ENCODE assay signal across 11 cellular contexts in the genomic region with DNA sequence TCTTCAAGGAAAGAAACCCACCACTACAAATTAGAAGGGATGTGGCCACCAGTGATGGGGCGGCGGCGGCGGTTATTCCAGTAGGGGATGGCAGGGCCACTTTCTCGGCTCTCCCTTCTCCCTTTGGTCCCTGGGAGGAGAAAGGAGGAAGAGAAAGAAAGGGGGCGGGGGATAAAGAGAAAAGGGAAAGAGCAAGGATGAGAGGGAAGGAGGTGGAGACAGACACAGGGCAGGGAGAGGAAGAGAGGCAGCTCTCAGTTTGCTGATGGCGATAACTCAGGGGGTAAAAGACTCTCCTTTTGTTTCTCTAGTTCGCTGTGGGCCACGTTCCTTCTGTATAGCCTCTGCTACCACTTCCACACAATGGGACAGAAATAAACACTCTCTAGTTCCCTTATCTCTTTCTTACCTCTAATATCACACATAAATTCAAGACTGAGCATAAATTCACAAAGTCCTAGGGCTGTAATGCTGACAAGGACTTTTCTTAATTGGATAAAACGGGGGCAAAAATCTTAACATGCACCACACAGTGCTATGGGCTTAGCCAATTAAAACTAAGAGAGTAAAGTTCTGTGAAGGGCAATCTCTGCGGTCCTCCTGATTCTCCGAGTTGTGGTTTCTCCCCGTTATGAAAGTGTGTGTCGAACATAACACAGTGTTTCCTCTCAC.
"Had no signal": no experiment of that assay in that cellular context is flagged by ENCODE, and none has a peak within 500 bp of the region (broad histone marks: within the 10 kb centered on the region; RNA-seq: fewer than 3 reads in every experiment).

No MANE protein-coding gene starts in this region.

- H3K27me3 Mint-ChIP-seq: activated CD4-positive, alpha-beta memory T cell treated with anti-CD3 and anti-CD28 coated beads, Interleukin-2, amount 10 ng/mL, durations not matched to agents 7 days and 5 days; activated naive CD4-positive, alpha-beta T cell treated with anti-CD3 and anti-CD28 coated beads, Interleukin-2, amount 50 U/mL, for 24 hours; activated T-cell treated with anti-CD3 and anti-CD28 coated beads, Interleukin-2, amount 50 U/mL, for 24 hours; naive B cell had no signal

- ATAC-seq: heart left ventricle, left colon, lower lobe of right lung had no signal

- H3K9me3 Mint-ChIP-seq: activated CD4-positive, alpha-beta memory T cell treated with anti-CD3 and anti-CD28 coated beads, Interleukin-2, amount 10 ng/mL, durations not matched to agents 7 days and 5 days; activated naive CD4-positive, alpha-beta T cell treated with anti-CD3 and anti-CD28 coated beads, Interleukin-2, amount 50 U/mL, for 24 hours; activated T-cell treated with anti-CD3 and anti-CD28 coated beads, Interleukin-2, amount 50 U/mL, for 24 hours; naive B cell had no signal

- H3K27ac Mint-ChIP-seq: activated CD4-positive, alpha-beta memory T cell treated with anti-CD3 and anti-CD28 coated beads, Interleukin-2, amount 10 ng/mL, durations not matched to agents 7 days and 5 days; activated naive CD4-positive, alpha-beta T cell treated with anti-CD3 and anti-CD28 coated beads, Interleukin-2, amount 50 U/mL, for 24 hours; activated T-cell treated with anti-CD3 and anti-CD28 coated beads, Interleukin-2, amount 50 U/mL, for 24 hours had no signal

- DNase-seq: activated CD4-positive, alpha-beta memory T cell treated with anti-CD3 and anti-CD28 coated beads, Interleukin-2, amount 10 ng/mL, durations not matched to agents 7 days and 5 days; activated effector memory CD4-positive, alpha-beta T cell treated with Interleukin-2 at 50 U/mL for 16 hours; activated T-cell treated with anti-CD3 and anti-CD28 coated beads, Interleukin-2, amount 50 U/mL, for 24 hours; effector CD4-positive, alpha-beta T cell; heart left ventricle; left colon; lower lobe of right lung; naive B cell; stimulated activated CD4-positive, alpha-beta T cell treated with anti-CD3 and anti-CD28 coated beads, Interleukin-12 subunit alpha, Interleukin-12 subunit beta, amount 100 ng/mL, for 4 hours; stimulated activated CD4-positive, alpha-beta T cell treated with anti-CD3 and anti-CD28 coated beads, Interleukin-2, amount 100 ng/mL, for 24 hours had no signal

- H3K4me1 Mint-ChIP-seq: activated CD4-positive, alpha-beta memory T cell treated with anti-CD3 and anti-CD28 coated beads, Interleukin-2, amount 10 ng/mL, durations not matched to agents 7 days and 5 days; activated naive CD4-positive, alpha-beta T cell treated with anti-CD3 and anti-CD28 coated beads, Interleukin-2, amount 50 U/mL, for 24 hours had no signal

- H3K4me3 Mint-ChIP-seq: activated CD4-positive, alpha-beta memory T cell treated with anti-CD3 and anti-CD28 coated beads, Interleukin-2, amount 10 ng/mL, durations not matched to agents 7 days and 5 days; activated naive CD4-positive, alpha-beta T cell treated with anti-CD3 and anti-CD28 coated beads, Interleukin-2, amount 50 U/mL, for 24 hours; activated T-cell treated with anti-CD3 and anti-CD28 coated beads, Interleukin-2, amount 50 U/mL, for 24 hours had no signal
